In genomic region chr16:85642762-85643281, GRCh38 we compare ENCODE assay signal across 16 cellular contexts. TPM values are rescaled to one million over a fixed set of nuclear protein-coding genes. Genes with fewer than 3 reads are reported as not detected.
A peak's percentile ranks its signal among the peaks of the same experiment; 100 is the strongest.
DNase-seq lines count a peak whose midpoint lies in the region; ATAC-seq and TF ChIP-seq lines count a peak whose summit lies in the region.
"Had no signal": no experiment of that assay in that cellular context is flagged by ENCODE, and none has a peak within 500 bp of the region (broad histone marks: within the 10 kb centered on the region; RNA-seq: fewer than 3 reads in every experiment).

No MANE protein-coding gene starts in this region.

- H3K4me3 Mint-ChIP-seq in glutamatergic neuron (ENCODE audit: unreplicated experiment), result no peak overlapping the region

- peaks cover 17% of the 10 kb centered on the region for H3K4me1 ChIP-seq in SJCRH30
- H3K4me1 ChIP-seq: SJSA1 had no signal

- no peaks in the 10 kb centered on the region for H3K27me3 ChIP-seq in SJCRH30
- H3K27me3 ChIP-seq: SJSA1 had no signal

- peaks cover 35% of the 10 kb centered on the region for H3K27me3 Mint-ChIP-seq in glutamatergic neuron (ENCODE audit: unreplicated experiment)

- H3K9me3 ChIP-seq in SJCRH30 (replicated peaks), result no peaks in the 10 kb centered on the region
- H3K9me3 ChIP-seq: SJSA1 had no signal

- H3K4me1 Mint-ChIP-seq in glutamatergic neuron (ENCODE audit: low read depth, unreplicated experiment), result peaks cover 28% of the 10 kb centered on the region

- peak; percentile 51 for DNase-seq in NCI-H510A (lab: John Stamatoyannopoulos, UW)
- no peak for DNase-seq in NCI-H510A treated with DMSO at 0.1 percent for 48 hours (lab: John Stamatoyannopoulos, UW)
- peak; percentile 85 for DNase-seq in SJCRH30
- no peak for DNase-seq in glutamatergic neuron
- peak; percentile 78 for DNase-seq in retina
- DNase-seq in occipital lobe (lab: John Stamatoyannopoulos, UW), result no peak
- no peak for DNase-seq in midbrain (lab: John Stamatoyannopoulos, UW)
- DNase-seq: H7, IMR-90, Kasumi-1, NCI-H2029, NCI-H226, OCI-M1, SW 1271 had no signal

- ATAC-seq in HG03045 (IDR thresholded peaks at IDR 0.05; ENCODE audit: unreplicated experiment), result no peak

- peaks cover 30% of the 10 kb centered on the region for H3K9me3 Mint-ChIP-seq in glutamatergic neuron (ENCODE audit: unreplicated experiment)

- TF ChIP-seq CTCF in glutamatergic neuron (IDR thresholded peaks at IDR 0.05; ENCODE audit: partially characterized antibody, unreplicated experiment), result no peak

- H3K36me3 ChIP-seq in SJCRH30, result no peaks in the 10 kb centered on the region
- H3K36me3 ChIP-seq: SJSA1 had no signal

- H3K27ac ChIP-seq in SJCRH30, result peak overlapping the region; percentile 46
- H3K27ac ChIP-seq: SJSA1 had no signal

- H3K27ac Mint-ChIP-seq in glutamatergic neuron (ENCODE audit: unreplicated experiment), result peak overlapping the region; percentile 62

- H3K36me3 Mint-ChIP-seq in glutamatergic neuron (ENCODE audit: unreplicated experiment), result no peaks in the 10 kb centered on the region

- H3K4me3 ChIP-seq in SJCRH30, result no peak overlapping the region
- H3K4me3 ChIP-seq: SJSA1 had no signal

RNA-seq across cellular contexts. Expression of gene GSE1, which starts 29.7 kb away (rescaled TPM):
- 31.1 and 33.8 TPM in 2 replicates for total RNA-seq in SJCRH30 (2014; rRNA removed; shearing (Covaris generic))
- total RNA-seq in glutamatergic neuron (ENCODE audit: unreplicated experiment) (473 TPM), occipital lobe (18.4 TPM)

RNA-seq across cellular contexts. Expression of gene GINS2, which starts 45.9 kb away (rescaled TPM):
- 50.9 and 51.2 TPM in 2 replicates for total RNA-seq in SJCRH30 (2014; rRNA removed; shearing (Covaris generic))
- total RNA-seq in glutamatergic neuron (ENCODE audit: unreplicated experiment) (7.1 TPM), occipital lobe (4.2 TPM)

Comparison
In these comparisons a context has a peak if more than half of its experiments do, and no peak if none do; other contexts are left out.
1. DNase-seq: peak in NCI-H510A (single experiment), SJCRH30 (2 of 2) and retina (single experiment); none in NCI-H510A treated with DMSO at 0.1 percent for 48 hours (single experiment), glutamatergic neuron (single experiment), occipital lobe (single experiment) and midbrain (single experiment).
2. RNA of gene GSE1, which starts 29.7 kb away (total RNA-seq): 473 TPM in glutamatergic neuron (single experiment); 31.1 to 33.8 TPM in SJCRH30 and 18.4 TPM in occipital lobe (single experiment); every median in the first group is over 10 times any median in the second.